7 cellular contexts compared by ENCODE assay signal in genomic region chr13:103297083-103297482, GRCh38.
"Had no signal": no experiment of that assay in that cellular context is flagged by ENCODE, and none has a peak within 500 bp of the region (broad histone marks: within the 10 kb centered on the region; RNA-seq: fewer than 3 reads in every experiment).

No MANE protein-coding gene starts in this region.

- DNase-seq: IMR-90, KBM-7, KG1 had no signal

- FAIRE-seq: HTR-8/SVneo had no signal

- H3K27ac Mint-ChIP-seq: IgD-negative memory B cell had no signal

- H3K9ac ChIP-seq: KMS-11 had no signal

- H3K4me2 ChIP-seq: KMS-11 had no signal

- H3K4me3 Mint-ChIP-seq: IgD-negative memory B cell had no signal

- H3K27me3 Mint-ChIP-seq: IgD-negative memory B cell had no signal

- H3K27ac ChIP-seq: HL-60, KMS-11 had no signal
